In genomic region chr9:114690308-114690707, GRCh38 we compare ENCODE assay signal across 1 cellular context.
TF ChIP-seq lines count a peak whose summit lies in the region.

No MANE protein-coding gene starts in this region.

TF ChIP-seq in SK-N-SH treated with all-trans-retinoic acid at 6 μM for 48 hours, 23 proteins besides CTCF, POLR2A, EP300 and RAD21 (continued from another document):
- TF ChIP-seq POU6F1 (CRISPR knock-in tag; IDR thresholded peaks at IDR 0.05; ENCODE audit: borderline replicate concordance, low read depth) (no peak), ZC3H10 (CRISPR knock-in tag; IDR thresholded peaks at IDR 0.05) (no peak), TOX (CRISPR knock-in tag; IDR thresholded peaks at IDR 0.05; ENCODE audit: borderline replicate concordance) (no peak), CREB5 (CRISPR knock-in tag; IDR thresholded peaks at IDR 0.05; ENCODE audit: low read depth) (no peak), ZNF565 (CRISPR knock-in tag; conservative IDR thresholded peaks at IDR 0.05; ENCODE audit: low read depth) (no peak), ZNF70 (CRISPR knock-in tag; IDR thresholded peaks at IDR 0.05) (no peak), ZFP3 (CRISPR knock-in tag; IDR thresholded peaks at IDR 0.05) (no peak), TCF4 (CRISPR knock-in tag; IDR thresholded peaks at IDR 0.05; ENCODE audit: borderline replicate concordance) (no peak), ISL1 (CRISPR knock-in tag; IDR thresholded peaks at IDR 0.05) (no peak)
